Comparison of ENCODE assay signal across 9 cellular contexts in genomic region chr9:96139592-96140251, GRCh38.
DNase-seq lines count a peak whose midpoint lies in the region; ATAC-seq, FAIRE-seq and TF ChIP-seq lines count a peak whose summit lies in the region.
"Had no signal": no experiment of that assay in that cellular context is flagged by ENCODE, and none has a peak within 500 bp of the region (broad histone marks: within the 10 kb centered on the region; RNA-seq: fewer than 3 reads in every experiment).

No MANE protein-coding gene starts in this region.

- H3K27ac ChIP-seq in endothelial cell of umbilical vein (ENCODE audit: insufficient read depth, low read depth, low read length) (no peak overlapping the region), ovary (peak overlapping the region in 1 of 2 donors; percentile 52)

- H3K27ac Mint-ChIP-seq in CD14-positive monocyte: peak overlapping the region; percentile 70 to 93 (median 88)

- dilution Hi-C loops in endothelial cell of umbilical vein (cut with MboI; ENCODE audit: extremely low pct_ligation_motif_present, low sequenced_read_pairs): no loop called here

- no peak for TF ChIP-seq EP300 in ovary (IDR thresholded peaks at IDR 0.05)

- no peaks in the 10 kb centered on the region for H3K27me3 Mint-ChIP-seq in CD14-positive monocyte (ENCODE audit: low read depth in 3 of 3)

- peaks cover 5% of the 10 kb centered on the region for H3K4me1 ChIP-seq in endothelial cell of umbilical vein (ENCODE audit: control insufficient read depth, extremely low read depth, insufficient read depth, low read length)
- H3K4me1 ChIP-seq in ovary (ENCODE audit: insufficient read depth): peaks cover 18% of the 10 kb centered on the region

- no TSS peak for BruUV-seq in endothelial cell of umbilical vein (replicated peaks; lab: Mats Ljungman, UMichigan)

- H3K27me3 ChIP-seq in endothelial cell of umbilical vein (ENCODE audit: control insufficient read depth in 2 of 2, insufficient read depth in 2 of 2, low read length in 2 of 2) (peaks cover 0 to 2% of the 10 kb centered on the region in 2 experiments), ovary (no peaks in the 10 kb centered on the region)

- POLR2A ChIA-PET in endothelial cell of umbilical vein (lab: Charles Lee): no interaction called here

- no peak for TF ChIP-seq POLR2A in endothelial cell of umbilical vein (IDR thresholded peaks at IDR 0.05; ENCODE audit: low read depth, low read length)
- TF ChIP-seq POLR2A in ovary (IDR thresholded peaks at IDR 0.05): no peak

- H3K36me3 ChIP-seq in endothelial cell of umbilical vein (ENCODE audit: control insufficient read depth in 2 of 2, extremely low read depth in 1 of 2, insufficient read depth in 2 of 2, low read length in 2 of 2) (no peaks in the 10 kb centered on the region), ovary (no peaks in the 10 kb centered on the region)

- H3K4me2 ChIP-seq in endothelial cell of umbilical vein (ENCODE audit: insufficient read depth, low read length): no peak overlapping the region

- H3K9me3 Mint-ChIP-seq in CD14-positive monocyte: peaks cover 2 to 6% (median 4%) of the 10 kb centered on the region in 7 donors

- ATAC-seq in HG03354 (IDR thresholded peaks at IDR 0.05; ENCODE audit: poor library complexity, severe bottlenecking, unreplicated experiment): no peak
- ATAC-seq in GM19023 (IDR thresholded peaks at IDR 0.05; ENCODE audit: unreplicated experiment): no peak
- no peak for ATAC-seq in GM18867 (IDR thresholded peaks at IDR 0.05; ENCODE audit: unreplicated experiment)

- H3K9me1 ChIP-seq in endothelial cell of umbilical vein (replicated peaks; ENCODE audit: control insufficient read depth, extremely low read depth, insufficient read depth, low read length): no peaks in the 10 kb centered on the region

- intact Hi-C loops in CD14-positive monocyte (cut with micrococcal nuclease) (loop anchor here in 1 of 2 donors (5.0 to 10.0 kb wide), 2 partner anchors 262 to 1485 kb away; partner anchors contain the start of gene ERCC6L2), endothelial cell of umbilical vein (cut with micrococcal nuclease) (loop anchor here (10.0 kb wide), 1 partner anchor 825 kb away; the partner anchor contains the start of gene FANCC), ovary (cut with DNase I) (no loop called here)

- H3K9ac ChIP-seq in endothelial cell of umbilical vein (replicated peaks; ENCODE audit: extremely low read depth, insufficient read depth, low read length): no peak overlapping the region

- H3K79me2 ChIP-seq in endothelial cell of umbilical vein (ENCODE audit: control insufficient read depth, insufficient read depth, low read length): no peaks in the 10 kb centered on the region

- WGBS in ovary, 3 donors: 5 to 21% (median 7%) methylated on average over 13 of the region's 13 CpGs

- no peak for TF ChIP-seq CTCF in CD14-positive monocyte (IDR thresholded peaks at IDR 0.05)
- TF ChIP-seq CTCF in endothelial cell of umbilical vein (IDR thresholded peaks at IDR 0.05; ENCODE audit: extremely low read depth in 1 of 2, insufficient read depth in 1 of 2, low read depth in 1 of 2, low read length in 2 of 2): no peak
- TF ChIP-seq CTCF in ovary (IDR thresholded peaks at IDR 0.05): no peak

- H3K4me3 Mint-ChIP-seq in CD14-positive monocyte: peak overlapping the region; percentile 42 to 45

- H3K4me3 ChIP-seq in endothelial cell of umbilical vein (replicated peaks in 1 of 3; ENCODE audit: insufficient read depth in 1 of 3, low read depth in 1 of 3, low read length in 3 of 3) (no peak overlapping the region), ovary (no peak overlapping the region)

- no peaks in the 10 kb centered on the region for H4K20me1 ChIP-seq in endothelial cell of umbilical vein (replicated peaks; ENCODE audit: control insufficient read depth, extremely low read depth, insufficient read depth, low read length)

- H2AFZ ChIP-seq in endothelial cell of umbilical vein (ENCODE audit: low read depth, low read length): no peak overlapping the region

- FAIRE-seq in endothelial cell of umbilical vein (lab: Jason Lieb, UNC): no peak

- CTCF ChIA-PET in endothelial cell of umbilical vein (lab: Charles Lee): interaction anchor here (0.6 kb wide), 1 partner anchor 410 kb away, joined by 3 read pairs; no protein-coding TSS in a partner anchor

- peaks cover 74% of the 10 kb centered on the region for H3K4me1 Mint-ChIP-seq in CD14-positive monocyte

- no peaks in the 10 kb centered on the region for H3K36me3 Mint-ChIP-seq in CD14-positive monocyte

- DNase-seq in CD14-positive monocyte (ENCODE audit: low spot score) (peak; percentile 74), NCI-H69 (lab: John Stamatoyannopoulos, UW) (peak; percentile 98), endothelial cell of umbilical vein (ENCODE audit: low read depth, low spot score) (peak; percentile 31), ovary (peak; percentile 63 to 80 (median 66)), NCI-H146 (lab: John Stamatoyannopoulos, UW) (no peak)
- DNase-seq: islet precursor cell had no signal

- no peaks in the 10 kb centered on the region for H3K9me3 ChIP-seq in endothelial cell of umbilical vein (replicated peaks; ENCODE audit: control insufficient read depth, insufficient read depth, low read length)
- no peaks in the 10 kb centered on the region for H3K9me3 ChIP-seq in ovary

TF ChIP-seq in endothelial cell of umbilical vein, 7 proteins besides CTCF, POLR2A, EP300 and RAD21:
- no peak for TF ChIP-seq GATA2 (IDR thresholded peaks at IDR 0.05; ENCODE audit: insufficient read depth, insufficient read length, low read depth, low read length)
- no peak for TF ChIP-seq MYC (IDR thresholded peaks at IDR 0.05; ENCODE audit: low read depth, low read length)
- TF ChIP-seq MAX (IDR thresholded peaks at IDR 0.05; ENCODE audit: insufficient read depth, insufficient read length): no peak
- TF ChIP-seq EZH2 (IDR thresholded peaks at IDR 0.05; ENCODE audit: borderline replicate concordance, low read depth, low read length, severe bottlenecking): no peak
- TF ChIP-seq POLR2AphosphoS5 (IDR thresholded peaks at IDR 0.05; ENCODE audit: insufficient read depth, low read depth, low read length): no peak
- no peak for TF ChIP-seq JUN (IDR thresholded peaks at IDR 0.05; ENCODE audit: borderline replicate concordance, insufficient read depth, insufficient read length, low read depth)
- no peak for TF ChIP-seq FOS (IDR thresholded peaks at IDR 0.05; ENCODE audit: borderline replicate concordance, insufficient read depth, low read length)
